ENCODE assay signal across 1 cellular context in the genomic region with DNA sequence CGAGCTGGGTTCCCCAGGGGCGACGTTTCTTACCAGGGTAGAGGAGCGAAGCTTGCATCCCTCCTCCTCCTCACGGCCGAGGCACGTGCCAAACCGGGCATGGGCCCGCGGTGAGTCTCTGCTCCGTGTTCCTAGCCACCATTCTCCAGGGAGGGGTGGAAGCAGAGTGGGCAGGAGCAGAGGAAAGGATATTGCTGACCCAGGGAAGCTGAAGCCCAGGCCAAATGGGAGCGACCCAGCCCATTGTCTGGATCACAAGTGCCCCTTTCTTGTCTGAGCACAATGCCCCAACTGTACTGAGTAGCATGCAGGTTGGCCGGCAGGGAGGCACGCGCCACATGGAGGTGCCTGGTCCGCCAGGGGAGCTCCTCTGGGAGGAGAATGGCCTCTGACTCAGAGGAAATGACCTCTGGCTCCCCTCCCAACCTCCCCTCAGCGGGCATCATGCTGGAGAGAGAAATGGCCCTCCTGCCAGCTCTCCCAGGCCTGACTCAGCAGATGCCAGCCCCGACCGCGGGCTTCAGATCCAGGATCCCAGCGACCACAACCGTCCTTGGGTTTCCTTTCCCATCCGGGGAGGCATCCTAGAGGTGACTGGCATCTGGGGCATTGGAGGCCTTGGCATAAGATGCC.
A peak's percentile ranks its signal among the peaks of the same experiment; 100 is the strongest.
TF ChIP-seq lines count a peak whose summit lies in the region.

No MANE protein-coding gene starts in this region.

TF ChIP-seq in HCT116, 20 proteins besides CTCF, POLR2A, EP300 and RAD21:
- TF ChIP-seq CEBPB (IDR thresholded peaks at IDR 0.05; ENCODE audit: low read depth) (no peak), EZH2 (IDR thresholded peaks at IDR 0.05) (no peak), POLR2AphosphoS5 (IDR thresholded peaks at IDR 0.05; ENCODE audit: low read depth, low read length) (peak; percentile 71), YY1 (IDR thresholded peaks at IDR 0.05; ENCODE audit: extremely low read depth, insufficient replicate concordance, low read depth, low read length) (peak; percentile 40), CBX3 (IDR thresholded peaks at IDR 0.05; ENCODE audit: low read depth) (no peak), TCF7L2 (IDR thresholded peaks at IDR 0.05; ENCODE audit: borderline replicate concordance, extremely low read depth, insufficient read depth, insufficient read length) (peak; percentile 42)
- TF ChIP-seq, protein P1, sequence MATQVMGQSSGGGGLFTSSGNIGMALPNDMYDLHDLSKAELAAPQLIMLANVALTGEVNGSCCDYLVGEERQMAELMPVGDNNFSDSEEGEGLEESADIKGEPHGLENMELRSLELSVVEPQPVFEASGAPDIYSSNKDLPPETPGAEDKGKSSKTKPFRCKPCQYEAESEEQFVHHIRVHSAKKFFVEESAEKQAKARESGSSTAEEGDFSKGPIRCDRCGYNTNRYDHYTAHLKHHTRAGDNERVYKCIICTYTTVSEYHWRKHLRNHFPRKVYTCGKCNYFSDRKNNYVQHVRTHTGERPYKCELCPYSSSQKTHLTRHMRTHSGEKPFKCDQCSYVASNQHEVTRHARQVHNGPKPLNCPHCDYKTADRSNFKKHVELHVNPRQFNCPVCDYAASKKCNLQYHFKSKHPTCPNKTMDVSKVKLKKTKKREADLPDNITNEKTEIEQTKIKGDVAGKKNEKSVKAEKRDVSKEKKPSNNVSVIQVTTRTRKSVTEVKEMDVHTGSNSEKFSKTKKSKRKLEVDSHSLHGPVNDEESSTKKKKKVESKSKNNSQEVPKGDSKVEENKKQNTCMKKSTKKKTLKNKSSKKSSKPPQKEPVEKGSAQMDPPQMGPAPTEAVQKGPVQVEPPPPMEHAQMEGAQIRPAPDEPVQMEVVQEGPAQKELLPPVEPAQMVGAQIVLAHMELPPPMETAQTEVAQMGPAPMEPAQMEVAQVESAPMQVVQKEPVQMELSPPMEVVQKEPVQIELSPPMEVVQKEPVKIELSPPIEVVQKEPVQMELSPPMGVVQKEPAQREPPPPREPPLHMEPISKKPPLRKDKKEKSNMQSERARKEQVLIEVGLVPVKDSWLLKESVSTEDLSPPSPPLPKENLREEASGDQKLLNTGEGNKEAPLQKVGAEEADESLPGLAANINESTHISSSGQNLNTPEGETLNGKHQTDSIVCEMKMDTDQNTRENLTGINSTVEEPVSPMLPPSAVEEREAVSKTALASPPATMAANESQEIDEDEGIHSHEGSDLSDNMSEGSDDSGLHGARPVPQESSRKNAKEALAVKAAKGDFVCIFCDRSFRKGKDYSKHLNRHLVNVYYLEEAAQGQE (IDR thresholded peaks at IDR 0.05; ENCODE audit: low read depth): no peak
- TF ChIP-seq, protein P2, sequence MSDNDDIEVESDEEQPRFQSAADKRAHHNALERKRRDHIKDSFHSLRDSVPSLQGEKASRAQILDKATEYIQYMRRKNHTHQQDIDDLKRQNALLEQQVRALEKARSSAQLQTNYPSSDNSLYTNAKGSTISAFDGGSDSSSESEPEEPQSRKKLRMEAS (IDR thresholded peaks at IDR 0.05): no peak
